In genomic region chr18:24019641-24020331, GRCh38 we compare ENCODE assay signal across 8 cellular contexts. TPM values are rescaled to one million over a fixed set of nuclear protein-coding genes. Genes with fewer than 3 reads are reported as not detected.
DNase-seq lines count a peak whose midpoint lies in the region; ATAC-seq and TF ChIP-seq lines count a peak whose summit lies in the region.

No MANE protein-coding gene starts in this region.

- H3K27ac Mint-ChIP-seq in osteocyte (ENCODE audit: unreplicated experiment) = no peak overlapping the region

- no peaks in the 10 kb centered on the region for H3K36me3 Mint-ChIP-seq in osteocyte (ENCODE audit: unreplicated experiment)

- peaks cover 20% of the 10 kb centered on the region for H3K4me1 Mint-ChIP-seq in osteocyte (ENCODE audit: unreplicated experiment)

- in situ Hi-C loops in ACHN (cut with HindIII; ENCODE audit: low pct_ligation_motif_present, low pct_unique_long_range_greater_than_20kb, low sequenced_read_pairs) = no loop called here

- ATAC-seq in HG03354 (IDR thresholded peaks at IDR 0.05; ENCODE audit: poor library complexity, severe bottlenecking, unreplicated experiment) = peak; percentile 87

- TF ChIP-seq CTCF in osteocyte (IDR thresholded peaks at IDR 0.05) = no peak

- no peaks in the 10 kb centered on the region for H3K9me3 Mint-ChIP-seq in osteocyte (ENCODE audit: unreplicated experiment)

- peak in 2 of 3 donors; percentile 36 to 73 for DNase-seq in stimulated activated CD4-positive, alpha-beta T cell treated with anti-CD3 and anti-CD28 coated beads, Interleukin-12 subunit alpha, Interleukin-12 subunit beta, amount 100 ng/mL, for 48 hours (ENCODE audit: low read depth in 2 of 3, low spot score in 1 of 3)
- DNase-seq in stimulated activated CD4-positive, alpha-beta T cell treated with anti-CD3 and anti-CD28 coated beads, Interleukin-12 subunit alpha, Interleukin-12 subunit beta, amount 100 ng/mL, for 4 hours = no peak
- DNase-seq in activated CD4-positive, alpha-beta T cell treated with anti-CD3 and anti-CD28 coated beads, Interleukin-2, amount 50 U/mL, for 4 hours = peak; percentile 28 to 38
- DNase-seq in stimulated activated CD4-positive, alpha-beta T cell treated with anti-CD3 and anti-CD28 coated beads, Interleukin-1b, Interleukin-23, amount 100 ng/mL, for 48 hours = peak; percentile 62
- no peak for DNase-seq in SW480 (ENCODE audit: low spot score)
- no peak for DNase-seq in osteocyte (ENCODE audit: extremely low spot score, unreplicated experiment)
- no peak for DNase-seq in ACHN

- no peak overlapping the region for H3K4me3 Mint-ChIP-seq in osteocyte (ENCODE audit: unreplicated experiment)

- no peaks in the 10 kb centered on the region for H3K27me3 Mint-ChIP-seq in osteocyte (ENCODE audit: unreplicated experiment)

RNA-seq across cellular contexts. Expression of gene TTC39C, which starts 5.2 kb away (rescaled TPM):
- total RNA-seq in osteocyte = 10.9 and 11.2 TPM in 2 replicates

Comparison
In these comparisons a context has a peak if more than half of its experiments do, and no peak if none do; other contexts are left out.
1. DNase-seq: peak in stimulated activated CD4-positive, alpha-beta T cell treated with anti-CD3 and anti-CD28 coated beads, Interleukin-12 subunit alpha, Interleukin-12 subunit beta, amount 100 ng/mL, for 48 hours (2 of 3), activated CD4-positive, alpha-beta T cell treated with anti-CD3 and anti-CD28 coated beads, Interleukin-2, amount 50 U/mL, for 4 hours (2 of 2) and stimulated activated CD4-positive, alpha-beta T cell treated with anti-CD3 and anti-CD28 coated beads, Interleukin-1b, Interleukin-23, amount 100 ng/mL, for 48 hours (single experiment); none in stimulated activated CD4-positive, alpha-beta T cell treated with anti-CD3 and anti-CD28 coated beads, Interleukin-12 subunit alpha, Interleukin-12 subunit beta, amount 100 ng/mL, for 4 hours (single experiment), SW480 (single experiment), osteocyte (single experiment) and ACHN (single experiment).